ENCODE assay signal across 10 cellular contexts in genomic region chr12:132475304-132476037, GRCh38. TPM values are rescaled to one million over a fixed set of nuclear protein-coding genes. Genes with fewer than 3 reads are reported as not detected.
DNase-seq lines count a peak whose midpoint lies in the region; ATAC-seq, FAIRE-seq and TF ChIP-seq lines count a peak whose summit lies in the region.
"Had no signal": no experiment of that assay in that cellular context is flagged by ENCODE, and none has a peak within 500 bp of the region (broad histone marks: within the 10 kb centered on the region; RNA-seq: fewer than 3 reads in every experiment).

No MANE protein-coding gene starts in this region.

- no peak overlapping the region for H3K27ac ChIP-seq in IMR-90 (ENCODE audit: insufficient read depth, low read length)
- no peak overlapping the region for H3K27ac ChIP-seq in kidney (ENCODE audit: low read depth in 2 of 2, low read length in 2 of 2)

- no peak overlapping the region for H2BK15ac ChIP-seq in IMR-90 (ENCODE audit: low read depth, low read length)

- H2BK20ac ChIP-seq in IMR-90 (ENCODE audit: low read depth, low read length) = no peak overlapping the region

- H3K18ac ChIP-seq in IMR-90 (ENCODE audit: low read depth, low read length) = no peak overlapping the region

- TF ChIP-seq RAD21 in IMR-90 (IDR thresholded peaks at IDR 0.05; ENCODE audit: low read length) = no peak

- H3K4me1 ChIP-seq in IMR-90 (ENCODE audit: control insufficient read depth, insufficient read depth, low read length) (no peaks in the 10 kb centered on the region), kidney (ENCODE audit: control insufficient read depth in 1 of 2, insufficient read depth in 1 of 2, low read depth in 1 of 2, low read length in 2 of 2) (no peaks in the 10 kb centered on the region)

- no peaks in the 10 kb centered on the region for H3K27me3 Mint-ChIP-seq in activated CD4-positive, alpha-beta T cell treated with anti-CD3 and anti-CD28 coated beads, Interleukin-2, amount 10 ng/mL, durations not matched to agents 7 days and 5 days

- FAIRE-seq in kidney (lab: Jason Lieb, UNC) = no peak

- H3K9me3 ChIP-seq in IMR-90 (ENCODE audit: control insufficient read depth, insufficient read depth, low read length) = peaks cover 4% of the 10 kb centered on the region; the same call in 1 of the 2 replicates
- H3K9me3 ChIP-seq in kidney (ENCODE audit: control insufficient read depth in 1 of 2, low read length in 2 of 2) = no peaks in the 10 kb centered on the region

- H3K36me3 ChIP-seq in IMR-90 (ENCODE audit: control insufficient read depth, insufficient read depth, low read length) (no peaks in the 10 kb centered on the region), kidney (ENCODE audit: control insufficient read depth in 1 of 2, insufficient read depth in 2 of 2, low read length in 2 of 2) (no peaks in the 10 kb centered on the region)

- peaks cover 39% of the 10 kb centered on the region for H3K4me1 Mint-ChIP-seq in activated CD4-positive, alpha-beta T cell treated with anti-CD3 and anti-CD28 coated beads, Interleukin-2, amount 10 ng/mL, durations not matched to agents 7 days and 5 days

- CTCF ChIA-PET in IMR-90 (lab: Yijun Ruan, JAX) = no interaction called here
- CTCF ChIA-PET in activated CD4-positive, alpha-beta T cell treated with anti-CD3 and anti-CD28 coated beads, Interleukin-2, amount 10 ng/mL, durations not matched to agents 7 days and 5 days (lab: Charles Lee) = no interaction called here

- no peak overlapping the region for H4K91ac ChIP-seq in IMR-90 (ENCODE audit: insufficient read depth, low read depth, low read length)

- H2AFZ ChIP-seq in IMR-90 (replicated peaks; ENCODE audit: low read length, poor library complexity) = peak overlapping the region; percentile 23

- H3K9me3 Mint-ChIP-seq in activated CD4-positive, alpha-beta T cell treated with anti-CD3 and anti-CD28 coated beads, Interleukin-2, amount 10 ng/mL, durations not matched to agents 7 days and 5 days = no peaks in the 10 kb centered on the region

- no peaks in the 10 kb centered on the region for H3K36me3 Mint-ChIP-seq in activated CD4-positive, alpha-beta T cell treated with anti-CD3 and anti-CD28 coated beads, Interleukin-2, amount 10 ng/mL, durations not matched to agents 7 days and 5 days (ENCODE audit: low read depth)

- no peak overlapping the region for H4K8ac ChIP-seq in IMR-90 (ENCODE audit: low read depth in 2 of 2, low read length in 2 of 2)

- ATAC-seq in IMR-90 (ENCODE audit: low read depth) (no peak), HG02763 (IDR thresholded peaks at IDR 0.05; ENCODE audit: unreplicated experiment) (no peak)

- DNase-seq in COLO829 (ENCODE audit: low spot score) (peak; percentile 28), IMR-90 (no peak), kidney (peak; percentile 82), NCI-H1417 treated with DMSO at 0.1 percent for 48 hours (lab: John Stamatoyannopoulos, UW) (no peak), RPMI8226 (no peak), AG20443 (ENCODE audit: low spot score) (no peak)
- peak; percentile 53 for DNase-seq in activated CD4-positive, alpha-beta T cell treated with anti-CD3 and anti-CD28 coated beads, Interleukin-2, amount 10 ng/mL, durations not matched to agents 7 days and 5 days
- DNase-seq: anterior cingulate cortex, NCI-H1092 treated with DMSO at 0.1 percent for 48 hours had no signal

- TF ChIP-seq CTCF in IMR-90 (conservative IDR thresholded peaks at IDR 0.05; ENCODE audit: low read depth, low read length) (no peak), kidney (IDR thresholded peaks at IDR 0.05; ENCODE audit: borderline replicate concordance, extremely low read depth, insufficient read depth) (no peak)

- no peak overlapping the region for H3K56ac ChIP-seq in IMR-90 (ENCODE audit: extremely low read depth, insufficient read depth, low read length)

- no peak for TF ChIP-seq POLR2A in IMR-90 (IDR thresholded peaks at IDR 0.05; ENCODE audit: low read depth, low read length)

- H4K20me1 ChIP-seq in IMR-90 (ENCODE audit: insufficient read depth, low read length) = no peaks in the 10 kb centered on the region

- H3K4me3 ChIP-seq in IMR-90 (ENCODE audit: insufficient read depth, low read depth, low read length) (no peak overlapping the region), kidney (ENCODE audit: low read length in 2 of 2) (no peak overlapping the region)

- H3K79me1 ChIP-seq in IMR-90 (ENCODE audit: low read depth in 1 of 2, low read length in 2 of 2) = no peaks in the 10 kb centered on the region

- no peak overlapping the region for H2BK5ac ChIP-seq in IMR-90 (ENCODE audit: low read depth, low read length, poor library complexity, severe bottlenecking)

- no peak overlapping the region for H3K14ac ChIP-seq in IMR-90 (replicated peaks; ENCODE audit: low read depth, low read length)

- H4K5ac ChIP-seq in IMR-90 (ENCODE audit: low read depth, low read length) = no peak overlapping the region

- POLR2A ChIA-PET in IMR-90 (lab: Charles Lee; ENCODE audit: unreplicated experiment) = no interaction called here
- POLR2A ChIA-PET in activated CD4-positive, alpha-beta T cell treated with anti-CD3 and anti-CD28 coated beads, Interleukin-2, amount 10 ng/mL, durations not matched to agents 7 days and 5 days (lab: Charles Lee) = no interaction called here

- H3K9ac ChIP-seq in IMR-90 (ENCODE audit: low read depth, low read length) = no peak overlapping the region
- H3K9ac ChIP-seq in kidney (ENCODE audit: low read length in 2 of 2) = no peak overlapping the region

- H3K9me1 ChIP-seq in IMR-90 (ENCODE audit: insufficient read depth, low read length) = no peaks in the 10 kb centered on the region

- no peak overlapping the region for H3K4ac ChIP-seq in IMR-90 (ENCODE audit: low read depth, low read length)

- no peak overlapping the region for H3K4me2 ChIP-seq in IMR-90 (ENCODE audit: low read depth, low read length)

- no peak overlapping the region for H2AK9ac ChIP-seq in IMR-90 (replicated peaks; ENCODE audit: low read depth, low read length, poor library complexity)

- H2AK5ac ChIP-seq in IMR-90 (ENCODE audit: low read depth, low read length) = no peak overlapping the region

- no peak overlapping the region for H3K23ac ChIP-seq in IMR-90 (ENCODE audit: low read depth, low read length)

- H3K4me3 Mint-ChIP-seq in activated CD4-positive, alpha-beta T cell treated with anti-CD3 and anti-CD28 coated beads, Interleukin-2, amount 10 ng/mL, durations not matched to agents 7 days and 5 days = peak overlapping the region; percentile 50

- peaks cover 9% of the 10 kb centered on the region; the same call in 1 of the 2 replicates for H3K27me3 ChIP-seq in IMR-90 (ENCODE audit: control insufficient read depth, insufficient read depth, low read length)

- in situ Hi-C loops in IMR-90 (cut with MboI; ENCODE audit: low sequenced_read_pairs) = no loop called here

- dilution Hi-C loops in IMR-90 (cut with HindIII; ENCODE audit: low sequenced_read_pairs, unreplicated experiment) = no loop called here

- H2BK120ac ChIP-seq in IMR-90 (ENCODE audit: low read depth, low read length) = no peak overlapping the region

- BruUV-seq in IMR-90 (replicated peaks; lab: Mats Ljungman, UMichigan) = no TSS peak

- intact Hi-C loops in IMR-90 (cut with micrococcal nuclease) (no loop called here), kidney (cut with DNase I) (no loop called here)

- H3K27ac Mint-ChIP-seq in activated CD4-positive, alpha-beta T cell treated with anti-CD3 and anti-CD28 coated beads, Interleukin-2, amount 10 ng/mL, durations not matched to agents 7 days and 5 days = peak overlapping the region; percentile 89

- WGBS in IMR-90 (ENCODE audit: extremely low coverage in 2 of 2, insufficient read length in 1 of 2), 2 experiments = 95% methylated on average over 16 of the region's 47 CpGs; no CpG with 5 or more reads in 1 of the 2 experiments

TF ChIP-seq in IMR-90, 13 proteins besides CTCF, POLR2A, EP300 and RAD21 (continues in another document):
- TF ChIP-seq FOS (IDR thresholded peaks at IDR 0.05; ENCODE audit: low read depth, low read length) (no peak), USF2 (IDR thresholded peaks at IDR 0.05; ENCODE audit: low read depth, low read length) (no peak), RCOR1 (IDR thresholded peaks at IDR 0.05; ENCODE audit: insufficient replicate concordance, low read length) (no peak), SMC3 (IDR thresholded peaks at IDR 0.05; ENCODE audit: low read depth, low read length) (no peak), BHLHE40 (IDR thresholded peaks at IDR 0.05; ENCODE audit: low read depth, low read length) (no peak), MAFK (IDR thresholded peaks at IDR 0.05; ENCODE audit: low read depth, low read length) (no peak), NFE2L2 (IDR thresholded peaks at IDR 0.05; ENCODE audit: low read depth, low read length) (no peak), MXI1 (IDR thresholded peaks at IDR 0.05; ENCODE audit: borderline replicate concordance, low read depth, low read length) (no peak), CHD1 (IDR thresholded peaks at IDR 0.05; ENCODE audit: low read depth, low read length) (no peak), MAZ (IDR thresholded peaks at IDR 0.05; ENCODE audit: borderline replicate concordance, low read depth, low read length) (no peak), CEBPB (IDR thresholded peaks at IDR 0.05; ENCODE audit: low read depth, low read length) (no peak), ELK1 (IDR thresholded peaks at IDR 0.05; ENCODE audit: borderline replicate concordance, low read depth, low read length) (no peak)

RNA-seq across cellular contexts. Expression of gene FBRSL1, which starts 14.5 kb away (rescaled TPM):
- total RNA-seq in IMR-90 (2012; rRNA removed) = 0.36 and 0.83 TPM in 2 replicates
- 10.8 and 12.9 TPM in 2 replicates for polyA plus RNA-seq in IMR-90 (2012; rRNA removed)
- 9.9 and 14.5 TPM in 2 replicates for polyA plus RNA-seq in IMR-90 (2012; cell fraction: cytosol; rRNA removed)
- polyA plus RNA-seq in IMR-90 (2012; cell fraction: nucleus; rRNA removed; ENCODE audit: low replicate concordance) = 30.2 and 71.7 TPM in 2 replicates
- total RNA-seq in activated CD4-positive, alpha-beta T cell treated with anti-CD3 and anti-CD28 coated beads, Interleukin-2, amount 10 ng/mL, durations not matched to agents 7 days and 5 days = 10 to 100 TPM; 49.8 to 51.1 TPM
- total RNA-seq in kidney = 44.7 TPM
- polyA plus RNA-seq in kidney (ENCODE audit: insufficient read depth, low read depth, low replicate concordance) = 23.8 TPM

Comparison
In these comparisons a context has a peak if more than half of its experiments do, and no peak if none do; other contexts are left out.
1. DNase-seq: peak in COLO829 (single experiment), activated CD4-positive, alpha-beta T cell treated with anti-CD3 and anti-CD28 coated beads, Interleukin-2, amount 10 ng/mL, durations not matched to agents 7 days and 5 days (single experiment) and kidney (single experiment); none in IMR-90 (single experiment), NCI-H1417 treated with DMSO at 0.1 percent for 48 hours (single experiment), RPMI8226 (single experiment) and AG20443 (single experiment).
2. RNA of gene FBRSL1, which starts 14.5 kb away (total RNA-seq): 49.8 to 51.1 TPM in activated CD4-positive, alpha-beta T cell treated with anti-CD3 and anti-CD28 coated beads, Interleukin-2, amount 10 ng/mL, durations not matched to agents 7 days and 5 days and 44.7 TPM in kidney (single experiment); 0.36 to 0.83 TPM in IMR-90; every median in the first group is over 10 times any median in the second.